In the genomic region with DNA sequence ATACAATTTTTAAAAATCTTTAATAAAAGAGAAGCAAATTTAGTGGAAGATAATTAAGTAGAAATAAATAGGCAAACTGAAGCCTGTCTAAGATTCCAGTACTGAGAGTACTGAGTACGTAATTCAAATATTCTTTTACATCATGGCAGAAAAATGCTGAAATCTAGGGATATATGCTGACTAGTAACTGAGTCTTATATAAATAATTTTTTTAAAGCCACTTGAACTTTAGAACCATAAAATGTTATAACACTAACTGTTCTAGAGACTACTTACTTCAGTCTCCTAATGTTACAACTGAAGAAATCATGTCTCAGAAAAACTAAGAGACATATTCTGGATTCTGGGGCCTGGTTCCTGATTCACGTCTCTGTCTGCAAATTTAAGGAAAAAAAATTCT, we compare ENCODE assay signal across 24 cellular contexts.
DNase-seq lines count a peak whose midpoint lies in the region; ATAC-seq and TF ChIP-seq lines count a peak whose summit lies in the region.
"Had no signal": no experiment of that assay in that cellular context is flagged by ENCODE, and none has a peak within 500 bp of the region (broad histone marks: within the 10 kb centered on the region; RNA-seq: fewer than 3 reads in every experiment).

No MANE protein-coding gene starts in this region.

- peaks cover 50% of the 10 kb centered on the region for H3F3A ChIP-seq in SU-DHL-6 (ENCODE audit: insufficient read depth)

- peak overlapping the region; percentile 52 for H3K9ac ChIP-seq in SU-DHL-6 (ENCODE audit: low read length)

- H3K4me1 Mint-ChIP-seq in stimulated activated naive B cell treated with anti-CD40 and anti-IgM and Interleukin-4, amounts not matched to agents 10 μg/mL and 1 μg/mL and 100 μg/mL, for 72 hours = peaks cover 39 to 88% of the 10 kb centered on the region in 2 donors
- H3K4me1 Mint-ChIP-seq: CD14-positive monocyte had no signal

- no peaks in the 10 kb centered on the region for H4K20me1 ChIP-seq in SU-DHL-6 (ENCODE audit: low read depth, low read length)

- no peak overlapping the region for H3K4me3 Mint-ChIP-seq in stimulated activated naive B cell treated with anti-CD40 and anti-IgM and Interleukin-4, amounts not matched to agents 10 μg/mL and 1 μg/mL and 100 μg/mL, for 72 hours
- H3K4me3 Mint-ChIP-seq: activated CD4-positive, alpha-beta memory T cell treated with anti-CD3 and anti-CD28 coated beads for 36 hours; CD14-positive monocyte; HFFc6; nephron progenitor cell had no signal

- peak overlapping the region; percentile 99 for H3K27ac ChIP-seq in SU-DHL-6 (ENCODE audit: low read depth, low read length)
- H3K27ac ChIP-seq: esophagus squamous epithelium, ovary, thoracic aorta, vagina had no signal

- no peaks in the 10 kb centered on the region for H3K9me3 ChIP-seq in SU-DHL-6 (ENCODE audit: insufficient read depth, low read length)
- H3K9me3 ChIP-seq: esophagus squamous epithelium, ovary, thoracic aorta, vagina had no signal

- TF ChIP-seq CTCF in SU-DHL-6 (IDR thresholded peaks at IDR 0.05; ENCODE audit: insufficient read depth, low read length, poor library complexity, severe bottlenecking) (no peak), fibroblast of the aortic adventitia (IDR thresholded peaks at IDR 0.05; ENCODE audit: insufficient read depth, low read length) (no peak)

- H2AFZ ChIP-seq in SU-DHL-6 (ENCODE audit: low read depth, low read length, severe bottlenecking) = no peak overlapping the region

- H3K4me3 ChIP-seq in SU-DHL-6 (ENCODE audit: insufficient read depth, low read length, poor library complexity, severe bottlenecking) (peak overlapping the region; percentile 11), fibroblast of the aortic adventitia (ENCODE audit: low read depth, low read length) (no peak overlapping the region)
- H3K4me3 ChIP-seq: esophagus squamous epithelium, ovary, thoracic aorta, vagina had no signal

- no peaks in the 10 kb centered on the region for H3K9me2 ChIP-seq in SU-DHL-6 (replicated peaks; ENCODE audit: insufficient read depth, low read length)

- H3K27ac Mint-ChIP-seq in stimulated activated naive B cell treated with anti-CD40 and anti-IgM and Interleukin-4, amounts not matched to agents 10 μg/mL and 1 μg/mL and 100 μg/mL, for 72 hours = peak overlapping the region; percentile 44
- H3K27ac Mint-ChIP-seq: activated CD4-positive, alpha-beta memory T cell treated with anti-CD3 and anti-CD28 coated beads for 36 hours; CD14-positive monocyte; HFFc6; nephron progenitor cell had no signal

- DNase-seq in HCEC 1CT = peak; percentile 75
- peak; percentile 5 for DNase-seq in fibroblast of the aortic adventitia (ENCODE audit: low read depth)
- no peak for DNase-seq in stimulated activated naive B cell treated with anti-CD40 and anti-IgM and Interleukin-4, amounts not matched to agents 10 μg/mL and 1 μg/mL and 100 μg/mL, for 72 hours
- no peak for DNase-seq in iPS-NIHi11 (ENCODE audit: low spot score)
- DNase-seq in DMS79 treated with DMSO at 0.1 percent for 48 hours (lab: John Stamatoyannopoulos, UW) = no peak
- no peak for DNase-seq in NCI-H526 treated with DMSO at 0.1 percent for 48 hours (lab: John Stamatoyannopoulos, UW)
- DNase-seq: activated CD4-positive, alpha-beta memory T cell treated with anti-CD3 and anti-CD28 coated beads for 36 hours; activated gamma-delta T cell; Calu3; esophagus squamous epithelium; HFFc6; islet precursor cell; KBM-7; NCI-H526; nephron progenitor cell; ovary; stimulated activated CD4-positive, alpha-beta T cell treated with anti-CD3 and anti-CD28 coated beads, Interleukin-12 subunit alpha, Interleukin-12 subunit beta, amount 100 ng/mL, for 4 hours; stimulated activated CD4-positive, alpha-beta T cell treated with anti-CD3 and anti-CD28 coated beads, Interleukin-4, amount 100 ng/mL, for 4 hours; stimulated activated naive CD8-positive, alpha-beta T cell treated with anti-CD3 and anti-CD28 coated beads, Interleukin-15, Interleukin-2, amounts not matched to agents 100 U/mL and 50 U/mL, for 24 hours had no signal

- peaks cover 0 to 2% of the 10 kb centered on the region in 2 donors for H3K9me3 Mint-ChIP-seq in stimulated activated naive B cell treated with anti-CD40 and anti-IgM and Interleukin-4, amounts not matched to agents 10 μg/mL and 1 μg/mL and 100 μg/mL, for 72 hours
- H3K9me3 Mint-ChIP-seq: activated CD4-positive, alpha-beta memory T cell treated with anti-CD3 and anti-CD28 coated beads for 36 hours; HFFc6; nephron progenitor cell had no signal

- H3K27me3 ChIP-seq in SU-DHL-6 (ENCODE audit: low read length) = no peaks in the 10 kb centered on the region
- H3K27me3 ChIP-seq: esophagus squamous epithelium, ovary, vagina had no signal

- peak overlapping the region; percentile 90 for H3K4me2 ChIP-seq in SU-DHL-6 (ENCODE audit: low read depth, low read length, poor library complexity, severe bottlenecking)

- ATAC-seq in stimulated activated naive B cell treated with anti-CD40 and anti-IgM and Interleukin-4, amounts not matched to agents 10 μg/mL and 1 μg/mL and 100 μg/mL, for 72 hours (replicated peaks) = no peak
- ATAC-seq: activated CD4-positive, CD25-positive, alpha-beta regulatory T cell treated with anti-CD3 and anti-CD28 coated beads, Interleukin-2, amount 50 U/mL, for 24 hours; stimulated activated naive CD8-positive, alpha-beta T cell treated with anti-CD3 and anti-CD28 coated beads, Interleukin-15, Interleukin-2, amounts not matched to agents 100 U/mL and 50 U/mL, for 24 hours had no signal

- no peaks in the 10 kb centered on the region for H3K27me3 Mint-ChIP-seq in stimulated activated naive B cell treated with anti-CD40 and anti-IgM and Interleukin-4, amounts not matched to agents 10 μg/mL and 1 μg/mL and 100 μg/mL, for 72 hours
- H3K27me3 Mint-ChIP-seq: activated CD4-positive, alpha-beta memory T cell treated with anti-CD3 and anti-CD28 coated beads for 36 hours had no signal

- peaks cover 8% of the 10 kb centered on the region in 2 donors for H3K36me3 Mint-ChIP-seq in stimulated activated naive B cell treated with anti-CD40 and anti-IgM and Interleukin-4, amounts not matched to agents 10 μg/mL and 1 μg/mL and 100 μg/mL, for 72 hours
- H3K36me3 Mint-ChIP-seq: activated CD4-positive, alpha-beta memory T cell treated with anti-CD3 and anti-CD28 coated beads for 36 hours; CD14-positive monocyte had no signal

- H3K36me3 ChIP-seq in SU-DHL-6 (ENCODE audit: low read length) = no peaks in the 10 kb centered on the region
- H3K36me3 ChIP-seq: esophagus squamous epithelium, ovary, thoracic aorta, vagina had no signal

- peaks cover 19% of the 10 kb centered on the region for H3K79me2 ChIP-seq in SU-DHL-6 (ENCODE audit: insufficient read depth, low read length)

Comparison
In these comparisons a context has a peak if more than half of its experiments do, and no peak if none do; other contexts are left out.
1. DNase-seq: peak in HCEC 1CT (single experiment) and fibroblast of the aortic adventitia (single experiment); none in stimulated activated naive B cell treated with anti-CD40 and anti-IgM and Interleukin-4, amounts not matched to agents 10 μg/mL and 1 μg/mL and 100 μg/mL, for 72 hours (single experiment), iPS-NIHi11 (single experiment), DMS79 treated with DMSO at 0.1 percent for 48 hours (single experiment) and NCI-H526 treated with DMSO at 0.1 percent for 48 hours (single experiment).